ENCODE assay signal across 9 cellular contexts in genomic region chr1:64038965-64039926, GRCh38.
DNase-seq lines count a peak whose midpoint lies in the region; ATAC-seq, FAIRE-seq and TF ChIP-seq lines count a peak whose summit lies in the region.
"Had no signal": no experiment of that assay in that cellular context is flagged by ENCODE, and none has a peak within 500 bp of the region (broad histone marks: within the 10 kb centered on the region; RNA-seq: fewer than 3 reads in every experiment).

No MANE protein-coding gene starts in this region.

- BruUV-seq in endothelial cell of umbilical vein (replicated peaks; lab: Mats Ljungman, UMichigan): no TSS peak

- H3K36me3 Mint-ChIP-seq in nephron (ENCODE audit: low read depth): peaks cover 16% of the 10 kb centered on the region
- H3K36me3 Mint-ChIP-seq in CD8-positive, alpha-beta T cell: no peaks in the 10 kb centered on the region

- peaks cover 77% of the 10 kb centered on the region for H3K4me1 Mint-ChIP-seq in nephron
- no peaks in the 10 kb centered on the region for H3K4me1 Mint-ChIP-seq in CD8-positive, alpha-beta T cell (ENCODE audit: low read depth)

- ATAC-seq in CD8-positive, alpha-beta T cell: no peak

- dilution Hi-C loops in endothelial cell of umbilical vein (cut with MboI; ENCODE audit: extremely low pct_ligation_motif_present, low sequenced_read_pairs): no loop called here

- H3K4me3 ChIP-seq in BJ (ENCODE audit: low read depth, low read length): no peak overlapping the region
- H3K4me3 ChIP-seq in endothelial cell of umbilical vein (replicated peaks in 1 of 3; ENCODE audit: insufficient read depth in 1 of 3, low read depth in 1 of 3, low read length in 3 of 3): no peak overlapping the region
- no peak overlapping the region for H3K4me3 ChIP-seq in CD8-positive, alpha-beta T cell (ENCODE audit: low read depth, low read length)

- TF ChIP-seq POLR2A in endothelial cell of umbilical vein (IDR thresholded peaks at IDR 0.05; ENCODE audit: low read depth, low read length): no peak

- POLR2A ChIA-PET in BJ (lab: Charles Lee) (no interaction called here), endothelial cell of umbilical vein (lab: Charles Lee) (no interaction called here)
- POLR2A ChIA-PET in CD8-positive, alpha-beta T cell (lab: Charles Lee): no interaction called here

- H2AFZ ChIP-seq in endothelial cell of umbilical vein (ENCODE audit: low read depth, low read length): no peak overlapping the region

- H3K27me3 ChIP-seq in BJ (ENCODE audit: control insufficient read depth, insufficient read depth, low read length) (no peaks in the 10 kb centered on the region), endothelial cell of umbilical vein (ENCODE audit: control insufficient read depth in 2 of 2, insufficient read depth in 2 of 2, low read length in 2 of 2) (no peaks in the 10 kb centered on the region)
- H3K27me3 ChIP-seq in CD8-positive, alpha-beta T cell (ENCODE audit: insufficient read depth, low read length): no peaks in the 10 kb centered on the region

- TF ChIP-seq CTCF in BJ (IDR thresholded peaks at IDR 0.05; ENCODE audit: insufficient read depth, low read depth, low read length) (no peak), endothelial cell of umbilical vein (IDR thresholded peaks at IDR 0.05; ENCODE audit: extremely low read depth in 1 of 2, insufficient read depth in 1 of 2, low read depth in 1 of 2, low read length in 2 of 2) (no peak), nephron (IDR thresholded peaks at IDR 0.05; ENCODE audit: unreplicated experiment in 3 of 3) (no peak), GM13977 (IDR thresholded peaks at IDR 0.05; ENCODE audit: extremely low read depth, insufficient read depth, missing control alignments) (no peak)
- TF ChIP-seq CTCF in CD8-positive, alpha-beta T cell (IDR thresholded peaks at IDR 0.05): no peak

- H3K79me2 ChIP-seq in endothelial cell of umbilical vein (ENCODE audit: control insufficient read depth, insufficient read depth, low read length): no peaks in the 10 kb centered on the region

- peak; percentile 87 for FAIRE-seq in endothelial cell of umbilical vein (lab: Jason Lieb, UNC)

- H3K9me3 Mint-ChIP-seq in nephron: no peaks in the 10 kb centered on the region
- H3K9me3 Mint-ChIP-seq in CD8-positive, alpha-beta T cell: no peaks in the 10 kb centered on the region
- H3K9me3 Mint-ChIP-seq: activated T-cell treated with anti-CD3 and anti-CD28 coated beads, Interleukin-2, amount 50 U/mL, for 72 hours had no signal

- no peaks in the 10 kb centered on the region for H3K27me3 Mint-ChIP-seq in nephron (ENCODE audit: low read depth)
- H3K27me3 Mint-ChIP-seq in CD8-positive, alpha-beta T cell (ENCODE audit: low read depth): peaks cover 2% of the 10 kb centered on the region

- no peak overlapping the region for H3K27ac ChIP-seq in endothelial cell of umbilical vein (ENCODE audit: insufficient read depth, low read depth, low read length)
- no peak overlapping the region for H3K27ac ChIP-seq in CD8-positive, alpha-beta T cell (ENCODE audit: low read depth, low read length)

- H4K20me1 ChIP-seq in endothelial cell of umbilical vein (replicated peaks; ENCODE audit: control insufficient read depth, extremely low read depth, insufficient read depth, low read length): no peaks in the 10 kb centered on the region

- no peaks in the 10 kb centered on the region for H3K9me3 ChIP-seq in endothelial cell of umbilical vein (replicated peaks; ENCODE audit: control insufficient read depth, insufficient read depth, low read length)
- no peaks in the 10 kb centered on the region for H3K9me3 ChIP-seq in CD8-positive, alpha-beta T cell (ENCODE audit: low read length)

- no peaks in the 10 kb centered on the region for H3K36me3 ChIP-seq in BJ (ENCODE audit: control insufficient read depth, insufficient read depth, low read length)
- H3K36me3 ChIP-seq in endothelial cell of umbilical vein (ENCODE audit: control insufficient read depth in 2 of 2, extremely low read depth in 1 of 2, insufficient read depth in 2 of 2, low read length in 2 of 2): no peaks in the 10 kb centered on the region
- no peaks in the 10 kb centered on the region for H3K36me3 ChIP-seq in CD8-positive, alpha-beta T cell (ENCODE audit: insufficient read depth, low read length)

- no peak overlapping the region for H3K4me2 ChIP-seq in endothelial cell of umbilical vein (ENCODE audit: insufficient read depth, low read length)

- DNase-seq in BJ (ENCODE audit: low read depth) (peak; percentile 95), NCI-H2196 treated with DMSO at 0.1 percent for 48 hours (lab: John Stamatoyannopoulos, UW; ENCODE audit: unreplicated experiment) (peak; percentile 52), endothelial cell of umbilical vein (ENCODE audit: low read depth, low spot score) (peak; percentile 84), GM13977 (ENCODE audit: low spot score) (no peak), COR-L47 (lab: John Stamatoyannopoulos, UW) (no peak), NCI-H1048 (lab: John Stamatoyannopoulos, UW) (no peak)
- no peak for DNase-seq in CD8-positive, alpha-beta T cell
- DNase-seq: activated T-cell treated with anti-CD3 and anti-CD28 coated beads, Interleukin-2, amount 50 U/mL, for 72 hours had no signal

- H3K9ac ChIP-seq in endothelial cell of umbilical vein (replicated peaks; ENCODE audit: extremely low read depth, insufficient read depth, low read length): no peak overlapping the region

- H3K4me3 Mint-ChIP-seq in nephron: peak overlapping the region in 1 of 3 experiments; percentile 3
- H3K4me3 Mint-ChIP-seq in CD8-positive, alpha-beta T cell: no peak overlapping the region
- H3K4me3 Mint-ChIP-seq: activated T-cell treated with anti-CD3 and anti-CD28 coated beads, Interleukin-2, amount 50 U/mL, for 72 hours had no signal

- intact Hi-C loops in endothelial cell of umbilical vein (cut with micrococcal nuclease): loop anchor here (1.0 to 2.0 kb wide), 2 partner anchors 33 to 36 kb away; no protein-coding TSS in a partner anchor
- intact Hi-C loops in CD8-positive, alpha-beta T cell (cut with DNase I, micrococcal nuclease): no loop called here

- H3K27ac Mint-ChIP-seq in nephron: peak overlapping the region; percentile 67 to 87 (median 87)
- H3K27ac Mint-ChIP-seq in CD8-positive, alpha-beta T cell: no peak overlapping the region
- H3K27ac Mint-ChIP-seq: activated T-cell treated with anti-CD3 and anti-CD28 coated beads, Interleukin-2, amount 50 U/mL, for 72 hours had no signal

- peaks cover 6% of the 10 kb centered on the region for H3K4me1 ChIP-seq in endothelial cell of umbilical vein (ENCODE audit: control insufficient read depth, extremely low read depth, insufficient read depth, low read length)
- no peaks in the 10 kb centered on the region for H3K4me1 ChIP-seq in CD8-positive, alpha-beta T cell (ENCODE audit: insufficient read depth, low read length)

- CTCF ChIA-PET in BJ (lab: Yijun Ruan, JAX): interaction anchor here (1.2 to 1.9 kb wide), 3 partner anchors 9 to 104 kb away, joined by 4 to 9 read pairs (median 6); no protein-coding TSS in a partner anchor
- CTCF ChIA-PET in endothelial cell of umbilical vein (lab: Charles Lee): interaction anchor here (1.0 to 2.0 kb wide), 2 partner anchors 16 to 98 kb away, joined by 5 to 7 read pairs; no protein-coding TSS in a partner anchor
- CTCF ChIA-PET in CD8-positive, alpha-beta T cell (lab: Charles Lee): no interaction called here

- no peaks in the 10 kb centered on the region for H3K9me1 ChIP-seq in endothelial cell of umbilical vein (replicated peaks; ENCODE audit: control insufficient read depth, extremely low read depth, insufficient read depth, low read length)

- in situ Hi-C loops in GM13977 (cut with MboI; ENCODE audit: low pct_unique_long_range_greater_than_20kb, low sequenced_read_pairs, unreplicated experiment): no loop called here

TF ChIP-seq in endothelial cell of umbilical vein, 7 proteins besides CTCF, POLR2A, EP300 and RAD21:
- TF ChIP-seq GATA2 (IDR thresholded peaks at IDR 0.05; ENCODE audit: insufficient read depth, insufficient read length, low read depth, low read length) (peak; percentile 90), POLR2AphosphoS5 (IDR thresholded peaks at IDR 0.05; ENCODE audit: insufficient read depth, low read depth, low read length) (peak; percentile 75), EZH2 (IDR thresholded peaks at IDR 0.05; ENCODE audit: borderline replicate concordance, low read depth, low read length, severe bottlenecking) (no peak), FOS (IDR thresholded peaks at IDR 0.05; ENCODE audit: borderline replicate concordance, insufficient read depth, low read length) (peak; percentile 71), MYC (IDR thresholded peaks at IDR 0.05; ENCODE audit: low read depth, low read length) (no peak)
- TF ChIP-seq, protein P1, sequence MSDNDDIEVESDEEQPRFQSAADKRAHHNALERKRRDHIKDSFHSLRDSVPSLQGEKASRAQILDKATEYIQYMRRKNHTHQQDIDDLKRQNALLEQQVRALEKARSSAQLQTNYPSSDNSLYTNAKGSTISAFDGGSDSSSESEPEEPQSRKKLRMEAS (IDR thresholded peaks at IDR 0.05; ENCODE audit: insufficient read depth, insufficient read length): no peak

Comparison
In these comparisons a context has a peak if more than half of its experiments do, and no peak if none do; other contexts are left out.
1. DNase-seq: peak in BJ (single experiment), NCI-H2196 treated with DMSO at 0.1 percent for 48 hours (single experiment) and endothelial cell of umbilical vein (single experiment); none in GM13977 (single experiment), COR-L47 (single experiment), CD8-positive, alpha-beta T cell (0 of 7) and NCI-H1048 (single experiment).